20 cellular contexts compared by ENCODE assay signal in the genomic region with DNA sequence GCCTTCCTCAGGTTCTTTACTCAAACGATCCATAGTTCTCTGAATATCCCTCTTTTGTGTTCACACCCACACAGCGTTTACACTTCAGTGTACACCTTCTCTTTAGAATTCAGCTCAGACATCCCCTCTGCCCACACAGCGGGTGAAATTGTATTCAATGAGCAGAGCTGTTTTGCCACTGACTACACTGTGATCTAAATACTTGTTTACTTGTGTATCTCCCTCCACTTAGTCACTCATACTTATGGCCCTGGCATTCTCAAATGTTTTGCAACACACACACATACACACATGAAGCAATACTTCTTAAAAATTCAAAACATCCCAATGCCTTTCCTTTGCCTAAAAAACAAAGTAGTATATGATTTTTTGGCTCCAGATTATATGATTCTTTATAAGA.
A peak's percentile ranks its signal among the peaks of the same experiment; 100 is the strongest.
DNase-seq lines count a peak whose midpoint lies in the region; ATAC-seq and TF ChIP-seq lines count a peak whose summit lies in the region.
"Had no signal": no experiment of that assay in that cellular context is flagged by ENCODE, and none has a peak within 500 bp of the region (broad histone marks: within the 10 kb centered on the region; RNA-seq: fewer than 3 reads in every experiment).

No MANE protein-coding gene starts in this region.

- no peak overlapping the region for H3K4me2 ChIP-seq in neural cell (ENCODE audit: low read length)

- no peaks in the 10 kb centered on the region for H3K9me2 ChIP-seq in neural cell (ENCODE audit: insufficient read depth, low read length)

- H3K79me2 ChIP-seq in neural cell (replicated peaks; ENCODE audit: insufficient read depth, low read length), result no peaks in the 10 kb centered on the region

- peaks cover 2% of the 10 kb centered on the region for H3K27me3 Mint-ChIP-seq in activated naive CD8-positive, alpha-beta T cell treated with anti-CD3 and anti-CD28 coated beads, Interleukin-2, amount 50 U/mL, for 24 hours
- no peaks in the 10 kb centered on the region for H3K27me3 Mint-ChIP-seq in activated T-cell treated with anti-CD3 and anti-CD28 coated beads, Interleukin-2, amount 50 U/mL, for 24 hours
- H3K27me3 Mint-ChIP-seq: effector memory CD8-positive, alpha-beta T cell had no signal

- TF ChIP-seq CTCF in epithelial cell of esophagus (IDR thresholded peaks at IDR 0.05; ENCODE audit: insufficient read depth, low read depth, low read length, missing control alignments), result no peak
- no peak for TF ChIP-seq CTCF in neural cell (IDR thresholded peaks at IDR 0.05; ENCODE audit: poor library complexity, severe bottlenecking)

- H3K4me3 Mint-ChIP-seq in activated naive CD8-positive, alpha-beta T cell treated with anti-CD3 and anti-CD28 coated beads, Interleukin-2, amount 50 U/mL, for 24 hours, result no peak overlapping the region
- no peak overlapping the region for H3K4me3 Mint-ChIP-seq in activated T-cell treated with anti-CD3 and anti-CD28 coated beads, Interleukin-2, amount 50 U/mL, for 24 hours
- H3K4me3 Mint-ChIP-seq: activated CD4-positive, alpha-beta T cell treated with anti-CD3 and anti-CD28 coated beads for 36 hours; activated naive CD4-positive, alpha-beta T cell treated with anti-CD3 and anti-CD28 coated beads for 36 hours; effector memory CD8-positive, alpha-beta T cell; mesothelial cell of epicardium had no signal

- H3K9ac ChIP-seq in neural cell (ENCODE audit: low read length), result peak overlapping the region; percentile 64

- no peaks in the 10 kb centered on the region for H3K36me3 Mint-ChIP-seq in activated naive CD8-positive, alpha-beta T cell treated with anti-CD3 and anti-CD28 coated beads, Interleukin-2, amount 50 U/mL, for 24 hours (ENCODE audit: low read depth)
- H3K36me3 Mint-ChIP-seq in activated T-cell treated with anti-CD3 and anti-CD28 coated beads, Interleukin-2, amount 50 U/mL, for 24 hours (ENCODE audit: low read depth), result no peaks in the 10 kb centered on the region
- H3K36me3 Mint-ChIP-seq: mesothelial cell of epicardium had no signal

- H3K27me3 ChIP-seq in neural cell (ENCODE audit: insufficient read depth, low read depth, low read length), result no peaks in the 10 kb centered on the region
- H3K27me3 ChIP-seq: SJSA1, suprapubic skin had no signal

- no peaks in the 10 kb centered on the region for H4K20me1 ChIP-seq in neural cell (ENCODE audit: insufficient read depth)

- no peaks in the 10 kb centered on the region for H3K9me3 ChIP-seq in neural cell (ENCODE audit: low read length)
- H3K9me3 ChIP-seq: SJSA1, suprapubic skin had no signal

- no peak for TF ChIP-seq EP300 in neural cell (conservative IDR thresholded peaks at IDR 0.05; ENCODE audit: poor library complexity, severe bottlenecking)

- peaks cover 3% of the 10 kb centered on the region for H3K9me3 Mint-ChIP-seq in activated naive CD8-positive, alpha-beta T cell treated with anti-CD3 and anti-CD28 coated beads, Interleukin-2, amount 50 U/mL, for 24 hours
- H3K9me3 Mint-ChIP-seq in activated T-cell treated with anti-CD3 and anti-CD28 coated beads, Interleukin-2, amount 50 U/mL, for 24 hours, result no peaks in the 10 kb centered on the region
- H3K9me3 Mint-ChIP-seq: effector memory CD8-positive, alpha-beta T cell had no signal

- H3K27ac ChIP-seq in neural cell (ENCODE audit: low read length), result peak overlapping the region; percentile 93
- H3K27ac ChIP-seq: C4-2B, SJSA1, suprapubic skin had no signal

- no peak overlapping the region for H2AFZ ChIP-seq in neural cell (ENCODE audit: low read depth, low read length)

- ATAC-seq in activated naive CD8-positive, alpha-beta T cell treated with anti-CD3 and anti-CD28 coated beads, Interleukin-2, amount 50 U/mL, for 24 hours, result no peak
- no peak for ATAC-seq in HG02885 (IDR thresholded peaks at IDR 0.05; ENCODE audit: poor library complexity, unreplicated experiment)
- ATAC-seq: activated CD4-positive, alpha-beta T cell treated with anti-CD3 and anti-CD28 coated beads for 36 hours; effector memory CD8-positive, alpha-beta T cell; sciatic nerve had no signal

- no peak overlapping the region for H3K4me3 ChIP-seq in epithelial cell of esophagus (ENCODE audit: low read length)
- H3K4me3 ChIP-seq in neural cell (ENCODE audit: low read length), result peak overlapping the region; percentile 31
- H3K4me3 ChIP-seq: SJSA1, suprapubic skin had no signal

- DNase-seq in ELR (ENCODE audit: low read depth) (peak; percentile 65), NCI-H226 (peak; percentile 3), epithelial cell of esophagus (ENCODE audit: low read depth) (peak; percentile 77)
- DNase-seq in activated naive CD8-positive, alpha-beta T cell treated with anti-CD3 and anti-CD28 coated beads, Interleukin-2, amount 50 U/mL, for 24 hours, result no peak
- no peak for DNase-seq in activated T-cell treated with anti-CD3 and anti-CD28 coated beads, Interleukin-2, amount 50 U/mL, for 24 hours
- DNase-seq: activated CD4-positive, alpha-beta T cell treated with anti-CD3 and anti-CD28 coated beads for 36 hours; activated CD8-positive, alpha-beta memory T cell treated with anti-CD3 and anti-CD28 coated beads, Interleukin-2, amount 50 U/mL, for 48 hours; activated naive CD4-positive, alpha-beta T cell treated with anti-CD3 and anti-CD28 coated beads for 36 hours; DND-41; effector memory CD8-positive, alpha-beta T cell; NCI-H2107; stimulated activated CD4-positive, alpha-beta T cell treated with anti-CD3 and anti-CD28 coated beads, Interleukin-2, amount 100 ng/mL, for 48 hours; stimulated activated CD8-positive, alpha-beta memory T cell treated with anti-CD3 and anti-CD28 coated beads, Interleukin-4, amount 100 ng/mL, for 48 hours had no signal

- no peaks in the 10 kb centered on the region for H3K4me1 Mint-ChIP-seq in activated naive CD8-positive, alpha-beta T cell treated with anti-CD3 and anti-CD28 coated beads, Interleukin-2, amount 50 U/mL, for 24 hours
- no peaks in the 10 kb centered on the region for H3K4me1 Mint-ChIP-seq in activated T-cell treated with anti-CD3 and anti-CD28 coated beads, Interleukin-2, amount 50 U/mL, for 24 hours (ENCODE audit: low read depth)
- H3K4me1 Mint-ChIP-seq: activated CD4-positive, alpha-beta T cell treated with anti-CD3 and anti-CD28 coated beads for 36 hours had no signal

- H3K36me3 ChIP-seq in neural cell (ENCODE audit: insufficient read depth, low read length), result no peaks in the 10 kb centered on the region
- H3K36me3 ChIP-seq: SJSA1, suprapubic skin had no signal

- H3F3A ChIP-seq in neural cell (ENCODE audit: insufficient read depth, low read length, poor library complexity, severe bottlenecking), result peaks cover 12% of the 10 kb centered on the region

- no peak for TF ChIP-seq RAD21 in neural cell (conservative IDR thresholded peaks at IDR 0.05)

- H3K27ac Mint-ChIP-seq in activated naive CD8-positive, alpha-beta T cell treated with anti-CD3 and anti-CD28 coated beads, Interleukin-2, amount 50 U/mL, for 24 hours, result no peak overlapping the region
- H3K27ac Mint-ChIP-seq in activated T-cell treated with anti-CD3 and anti-CD28 coated beads, Interleukin-2, amount 50 U/mL, for 24 hours, result no peak overlapping the region
- H3K27ac Mint-ChIP-seq: activated CD4-positive, alpha-beta T cell treated with anti-CD3 and anti-CD28 coated beads for 36 hours; activated naive CD4-positive, alpha-beta T cell treated with anti-CD3 and anti-CD28 coated beads for 36 hours; effector memory CD8-positive, alpha-beta T cell; mesothelial cell of epicardium had no signal

TF ChIP-seq in neural cell, 6 proteins besides CTCF, POLR2A, EP300 and RAD21:
- TF ChIP-seq, protein P1, sequence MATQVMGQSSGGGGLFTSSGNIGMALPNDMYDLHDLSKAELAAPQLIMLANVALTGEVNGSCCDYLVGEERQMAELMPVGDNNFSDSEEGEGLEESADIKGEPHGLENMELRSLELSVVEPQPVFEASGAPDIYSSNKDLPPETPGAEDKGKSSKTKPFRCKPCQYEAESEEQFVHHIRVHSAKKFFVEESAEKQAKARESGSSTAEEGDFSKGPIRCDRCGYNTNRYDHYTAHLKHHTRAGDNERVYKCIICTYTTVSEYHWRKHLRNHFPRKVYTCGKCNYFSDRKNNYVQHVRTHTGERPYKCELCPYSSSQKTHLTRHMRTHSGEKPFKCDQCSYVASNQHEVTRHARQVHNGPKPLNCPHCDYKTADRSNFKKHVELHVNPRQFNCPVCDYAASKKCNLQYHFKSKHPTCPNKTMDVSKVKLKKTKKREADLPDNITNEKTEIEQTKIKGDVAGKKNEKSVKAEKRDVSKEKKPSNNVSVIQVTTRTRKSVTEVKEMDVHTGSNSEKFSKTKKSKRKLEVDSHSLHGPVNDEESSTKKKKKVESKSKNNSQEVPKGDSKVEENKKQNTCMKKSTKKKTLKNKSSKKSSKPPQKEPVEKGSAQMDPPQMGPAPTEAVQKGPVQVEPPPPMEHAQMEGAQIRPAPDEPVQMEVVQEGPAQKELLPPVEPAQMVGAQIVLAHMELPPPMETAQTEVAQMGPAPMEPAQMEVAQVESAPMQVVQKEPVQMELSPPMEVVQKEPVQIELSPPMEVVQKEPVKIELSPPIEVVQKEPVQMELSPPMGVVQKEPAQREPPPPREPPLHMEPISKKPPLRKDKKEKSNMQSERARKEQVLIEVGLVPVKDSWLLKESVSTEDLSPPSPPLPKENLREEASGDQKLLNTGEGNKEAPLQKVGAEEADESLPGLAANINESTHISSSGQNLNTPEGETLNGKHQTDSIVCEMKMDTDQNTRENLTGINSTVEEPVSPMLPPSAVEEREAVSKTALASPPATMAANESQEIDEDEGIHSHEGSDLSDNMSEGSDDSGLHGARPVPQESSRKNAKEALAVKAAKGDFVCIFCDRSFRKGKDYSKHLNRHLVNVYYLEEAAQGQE (IDR thresholded peaks at IDR 0.05; ENCODE audit: borderline replicate concordance), result no peak
- TF ChIP-seq TAF1 (IDR thresholded peaks at IDR 0.05; ENCODE audit: low read depth) (no peak), MXI1 (conservative IDR thresholded peaks at IDR 0.05; ENCODE audit: poor library complexity, severe bottlenecking) (no peak)

Comparison
In these comparisons a context has a peak if more than half of its experiments do, and no peak if none do; other contexts are left out.
1. DNase-seq: peak in ELR (single experiment), NCI-H226 (single experiment) and epithelial cell of esophagus (single experiment); none in activated naive CD8-positive, alpha-beta T cell treated with anti-CD3 and anti-CD28 coated beads, Interleukin-2, amount 50 U/mL, for 24 hours (single experiment) and activated T-cell treated with anti-CD3 and anti-CD28 coated beads, Interleukin-2, amount 50 U/mL, for 24 hours (single experiment).